ENCODE assay signal across 16 cellular contexts in the genomic region with DNA sequence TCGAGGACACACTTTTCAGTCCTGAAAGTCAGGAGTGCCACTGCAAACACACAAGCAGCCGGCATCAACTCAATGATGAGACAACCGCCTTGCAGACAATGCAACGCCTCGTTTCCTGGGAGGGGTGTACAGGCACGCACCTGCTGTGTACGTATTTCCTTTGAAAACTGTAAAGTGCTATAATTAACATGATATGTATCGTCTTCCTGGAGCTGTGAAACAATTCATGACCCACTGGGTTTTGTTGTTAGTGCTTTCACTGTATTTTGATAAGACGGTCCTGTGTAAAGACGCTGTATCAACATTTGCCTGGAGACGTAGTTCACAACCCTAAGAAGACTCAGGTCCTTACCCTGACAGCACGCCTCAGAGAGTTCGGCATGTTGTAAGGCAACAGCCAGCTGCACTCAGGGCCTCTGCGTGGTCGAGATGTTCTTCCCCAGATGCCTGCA.
DNase-seq lines count a peak whose midpoint lies in the region; ATAC-seq, FAIRE-seq and TF ChIP-seq lines count a peak whose summit lies in the region.
"Had no signal": no experiment of that assay in that cellular context is flagged by ENCODE, and none has a peak within 500 bp of the region (broad histone marks: within the 10 kb centered on the region; RNA-seq: fewer than 3 reads in every experiment).

No MANE protein-coding gene starts in this region.

- no peak for TF ChIP-seq CTCF in K562 (IDR thresholded peaks at IDR 0.05 in 2 of 3, conservative IDR thresholded peaks at IDR 0.05 in 1 of 3; ENCODE audit: insufficient read depth in 2 of 3, low read depth in 1 of 3, low read length in 3 of 3)

- no peak overlapping the region; a peak in 1 of 4 replicates for H3K9ac ChIP-seq in K562 (ENCODE audit: insufficient read depth in 1 of 2, low read depth in 2 of 2, low read length in 2 of 2)

- no peak overlapping the region for H3K27ac ChIP-seq in K562 (ENCODE audit: extremely low read depth, low read depth, low read length)
- H3K27ac ChIP-seq: HL-60, prostate gland had no signal

- no peak for TF ChIP-seq POLR2A in K562 (conservative IDR thresholded peaks at IDR 0.05)

- CTCF ChIA-PET in K562 (lab: Yijun Ruan, JAX; ENCODE audit: low intra/inter-chr PET ratio) = no interaction called here

- TF ChIP-seq EP300 in K562 (IDR thresholded peaks at IDR 0.05; ENCODE audit: low read length) = no peak

- BruUV-seq in K562 (replicated peaks; lab: Mats Ljungman, UMichigan) = no TSS peak

- no peaks in the 10 kb centered on the region for H3K36me3 ChIP-seq in K562 (ENCODE audit: control insufficient read depth, insufficient read depth, low read length)
- H3K36me3 ChIP-seq: prostate gland had no signal

- TF ChIP-seq RAD21 in K562 (CRISPR knock-in tag; conservative IDR thresholded peaks at IDR 0.05 in 1 of 2, IDR thresholded peaks at IDR 0.05 in 1 of 2) = no peak

- POLR2A ChIA-PET in K562 (lab: Yijun Ruan, JAX) = interaction anchor here (0.7 kb wide), 1 partner anchor 18 kb away, joined by 3 read pairs; no protein-coding TSS in a partner anchor

- in situ Hi-C loops in K562 (cut with MboI) = no loop called here

- intact Hi-C loops in K562 (cut with micrococcal nuclease) = no loop called here

- no peak for DNase-seq in activated naive CD8-positive, alpha-beta T cell treated with anti-CD3 and anti-CD28 coated beads, Interleukin-2, amount 50 U/mL, for 24 hours
- DNase-seq in NCI-H146 (lab: John Stamatoyannopoulos, UW) = peak; percentile 43
- no peak for DNase-seq in K562 (ENCODE audit: extremely low read depth in 1 of 4, low spot score in 3 of 4)
- DNase-seq in stimulated activated naive B cell treated with anti-CD40 and anti-IgM and Interleukin-4, amounts not matched to agents 10 μg/mL and 1 μg/mL and 100 μg/mL, for 72 hours = peak; percentile 59
- no peak for DNase-seq in hippocampal formation (lab: John Stamatoyannopoulos, UW)
- no peak for DNase-seq in activated CD4-positive, CD25-positive, alpha-beta regulatory T cell treated with anti-CD3 and anti-CD28 coated beads, Interleukin-2, amount 50 U/mL, for 72 hours
- DNase-seq: cerebellar nuclear complex; DMS79; NCI-H2081; NK-92 treated with Interleukin-12 subunit alpha and Interleukin-12 subunit beta, amount 100 ng/mL, for 24 hours had no signal

- H3K9me3 ChIP-seq in K562 (replicated peaks; ENCODE audit: control insufficient read depth, insufficient read depth, low read depth, low read length) = no peaks in the 10 kb centered on the region
- H3K9me3 ChIP-seq: prostate gland had no signal

- peaks cover 5% of the 10 kb centered on the region for H3K4me1 Mint-ChIP-seq in activated naive CD8-positive, alpha-beta T cell (ENCODE audit: low read depth)
- peaks cover 11% of the 10 kb centered on the region for H3K4me1 Mint-ChIP-seq in activated naive CD8-positive, alpha-beta T cell treated with anti-CD3 and anti-CD28 coated beads, Interleukin-2, amount 50 U/mL, for 24 hours
- peaks cover 19 to 35% of the 10 kb centered on the region in 2 donors for H3K4me1 Mint-ChIP-seq in stimulated activated naive B cell treated with anti-CD40 and anti-IgM and Interleukin-4, amounts not matched to agents 10 μg/mL and 1 μg/mL and 100 μg/mL, for 72 hours

- no peak overlapping the region for H3K4me3 ChIP-seq in K562
- H3K4me3 ChIP-seq: prostate gland had no signal

- 66% methylated on average over 15 of the region's 15 CpGs for WGBS in K562 (ENCODE audit: insufficient coverage, low coverage, missing lambda C conversion rate)

- no peaks in the 10 kb centered on the region for H4K20me1 ChIP-seq in K562 (replicated peaks; ENCODE audit: control insufficient read depth, insufficient read depth, low read length)

- peaks cover 4% of the 10 kb centered on the region for H3K27me3 Mint-ChIP-seq in activated naive CD8-positive, alpha-beta T cell
- H3K27me3 Mint-ChIP-seq in activated naive CD8-positive, alpha-beta T cell treated with anti-CD3 and anti-CD28 coated beads, Interleukin-2, amount 50 U/mL, for 24 hours = peaks cover 12% of the 10 kb centered on the region
- H3K27me3 Mint-ChIP-seq in stimulated activated naive B cell treated with anti-CD40 and anti-IgM and Interleukin-4, amounts not matched to agents 10 μg/mL and 1 μg/mL and 100 μg/mL, for 72 hours = no peaks in the 10 kb centered on the region

- H3K4me3 Mint-ChIP-seq in activated naive CD8-positive, alpha-beta T cell = no peak overlapping the region
- no peak overlapping the region for H3K4me3 Mint-ChIP-seq in activated naive CD8-positive, alpha-beta T cell treated with anti-CD3 and anti-CD28 coated beads, Interleukin-2, amount 50 U/mL, for 24 hours
- peak overlapping the region; percentile 61 to 65 for H3K4me3 Mint-ChIP-seq in stimulated activated naive B cell treated with anti-CD40 and anti-IgM and Interleukin-4, amounts not matched to agents 10 μg/mL and 1 μg/mL and 100 μg/mL, for 72 hours

- peak overlapping the region; percentile 34 for H3K27ac Mint-ChIP-seq in activated naive CD8-positive, alpha-beta T cell
- H3K27ac Mint-ChIP-seq in activated naive CD8-positive, alpha-beta T cell treated with anti-CD3 and anti-CD28 coated beads, Interleukin-2, amount 50 U/mL, for 24 hours = no peak overlapping the region
- H3K27ac Mint-ChIP-seq in stimulated activated naive B cell treated with anti-CD40 and anti-IgM and Interleukin-4, amounts not matched to agents 10 μg/mL and 1 μg/mL and 100 μg/mL, for 72 hours = peak overlapping the region; percentile 85

- peak overlapping the region; percentile 37 for H2AFZ ChIP-seq in K562 (ENCODE audit: low read depth, low read length)

- H3K27me3 ChIP-seq in K562 (ENCODE audit: control insufficient read depth in 2 of 2, insufficient read depth in 2 of 2, low read length in 2 of 2) = no peaks in the 10 kb centered on the region; a peak in 1 of 5 replicates

- ATAC-seq in activated naive CD8-positive, alpha-beta T cell treated with anti-CD3 and anti-CD28 coated beads, Interleukin-2, amount 50 U/mL, for 24 hours = no peak
- ATAC-seq in K562 (no peak), HG02870 (IDR thresholded peaks at IDR 0.05; ENCODE audit: unreplicated experiment) (no peak)
- peak; percentile 83 to 88 for ATAC-seq in stimulated activated naive B cell treated with anti-CD40 and anti-IgM and Interleukin-4, amounts not matched to agents 10 μg/mL and 1 μg/mL and 100 μg/mL, for 72 hours (replicated peaks)

- H3K4me1 ChIP-seq in K562 (replicated peaks in 1 of 2; ENCODE audit: control insufficient read depth in 2 of 2, insufficient read depth in 2 of 2, low read length in 2 of 2) = peaks cover 11 to 35% of the 10 kb centered on the region in 2 experiments; a peak in 4 of 5 replicates
- H3K4me1 ChIP-seq: prostate gland had no signal

- H3K79me2 ChIP-seq in K562 (ENCODE audit: control insufficient read depth, insufficient read depth, low read length) = no peaks in the 10 kb centered on the region

- no peaks in the 10 kb centered on the region for H3K9me1 ChIP-seq in K562 (ENCODE audit: control insufficient read depth, insufficient read depth, low read length)

- no peaks in the 10 kb centered on the region for H3K9me3 Mint-ChIP-seq in activated naive CD8-positive, alpha-beta T cell (ENCODE audit: low read depth)
- H3K9me3 Mint-ChIP-seq in activated naive CD8-positive, alpha-beta T cell treated with anti-CD3 and anti-CD28 coated beads, Interleukin-2, amount 50 U/mL, for 24 hours = no peaks in the 10 kb centered on the region
- no peaks in the 10 kb centered on the region for H3K9me3 Mint-ChIP-seq in stimulated activated naive B cell treated with anti-CD40 and anti-IgM and Interleukin-4, amounts not matched to agents 10 μg/mL and 1 μg/mL and 100 μg/mL, for 72 hours

- no peaks in the 10 kb centered on the region for H3K36me3 Mint-ChIP-seq in activated naive CD8-positive, alpha-beta T cell
- H3K36me3 Mint-ChIP-seq in activated naive CD8-positive, alpha-beta T cell treated with anti-CD3 and anti-CD28 coated beads, Interleukin-2, amount 50 U/mL, for 24 hours (ENCODE audit: low read depth) = no peaks in the 10 kb centered on the region
- no peaks in the 10 kb centered on the region for H3K36me3 Mint-ChIP-seq in stimulated activated naive B cell treated with anti-CD40 and anti-IgM and Interleukin-4, amounts not matched to agents 10 μg/mL and 1 μg/mL and 100 μg/mL, for 72 hours

- peak; percentile 51 for FAIRE-seq in K562 (lab: Jason Lieb, UNC)
- FAIRE-seq: H54, keratinocyte had no signal

- H3K4me2 ChIP-seq in K562 (ENCODE audit: insufficient read depth, low read length) = no peak overlapping the region

TF ChIP-seq in K562, 482 proteins besides CTCF, POLR2A, EP300 and RAD21:
- no peak for TF ChIP-seq TCF7L2 (IDR thresholded peaks at IDR 0.05; ENCODE audit: low read depth, low read length)
- no peak for TF ChIP-seq MCM3 (IDR thresholded peaks at IDR 0.05)
- no peak for TF ChIP-seq CEBPB (tag; IDR thresholded peaks at IDR 0.05)
- TF ChIP-seq SMARCB1 (IDR thresholded peaks at IDR 0.05; ENCODE audit: insufficient read length, low read depth) = no peak
- TF ChIP-seq MYBL2 (IDR thresholded peaks at IDR 0.05; ENCODE audit: low read depth) = no peak
- no peak for TF ChIP-seq MYBL2 (CRISPR knock-in tag; IDR thresholded peaks at IDR 0.05; ENCODE audit: borderline replicate concordance)

Comparison
In these comparisons a context has a peak if more than half of its experiments do, and no peak if none do; other contexts are left out.
1. H3K4me3 Mint-ChIP-seq: peak in stimulated activated naive B cell treated with anti-CD40 and anti-IgM and Interleukin-4, amounts not matched to agents 10 μg/mL and 1 μg/mL and 100 μg/mL, for 72 hours (2 of 2); none in activated naive CD8-positive, alpha-beta T cell (single experiment) and activated naive CD8-positive, alpha-beta T cell treated with anti-CD3 and anti-CD28 coated beads, Interleukin-2, amount 50 U/mL, for 24 hours (single experiment).
2. ATAC-seq: peak in stimulated activated naive B cell treated with anti-CD40 and anti-IgM and Interleukin-4, amounts not matched to agents 10 μg/mL and 1 μg/mL and 100 μg/mL, for 72 hours (2 of 2); none in activated naive CD8-positive, alpha-beta T cell treated with anti-CD3 and anti-CD28 coated beads, Interleukin-2, amount 50 U/mL, for 24 hours (single experiment), K562 (single experiment) and HG02870 (single experiment).
3. DNase-seq: peak in NCI-H146 (single experiment) and stimulated activated naive B cell treated with anti-CD40 and anti-IgM and Interleukin-4, amounts not matched to agents 10 μg/mL and 1 μg/mL and 100 μg/mL, for 72 hours (single experiment); none in activated naive CD8-positive, alpha-beta T cell treated with anti-CD3 and anti-CD28 coated beads, Interleukin-2, amount 50 U/mL, for 24 hours (single experiment), K562 (0 of 4), hippocampal formation (0 of 2) and activated CD4-positive, CD25-positive, alpha-beta regulatory T cell treated with anti-CD3 and anti-CD28 coated beads, Interleukin-2, amount 50 U/mL, for 72 hours (single experiment).